10 cellular contexts compared by ENCODE assay signal in the genomic region with DNA sequence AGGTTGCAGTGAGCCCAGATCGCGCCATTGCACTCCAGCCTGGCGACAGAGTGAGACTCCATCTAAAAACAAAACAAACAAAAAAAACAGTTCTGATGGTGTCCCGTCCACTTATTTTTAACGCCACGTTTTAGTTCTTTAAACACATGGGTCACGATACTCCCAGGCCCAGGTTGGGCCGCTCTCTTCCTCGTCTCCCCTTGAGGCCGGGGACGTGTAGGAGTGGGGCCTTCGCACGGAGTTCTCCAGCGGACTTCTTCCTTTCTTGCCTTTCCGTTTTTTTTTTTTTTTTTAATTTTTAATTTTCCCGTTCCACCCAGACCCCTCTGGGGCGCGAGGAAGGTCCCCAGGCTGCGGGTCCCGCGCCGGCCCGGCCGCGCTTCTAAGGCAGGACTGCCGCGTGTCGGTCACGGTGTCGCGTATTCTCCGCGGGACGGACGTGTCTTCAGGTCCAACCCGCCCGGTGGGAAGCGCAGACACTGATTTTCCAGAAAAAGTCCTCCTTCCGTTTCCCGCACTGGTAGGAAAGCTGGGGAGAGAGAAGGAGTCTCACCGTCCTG. TPM values are rescaled to one million over a fixed set of nuclear protein-coding genes. Genes with fewer than 3 reads are reported as not detected.
A peak's percentile ranks its signal among the peaks of the same experiment; 100 is the strongest.
DNase-seq lines count a peak whose midpoint lies in the region; FAIRE-seq and TF ChIP-seq lines count a peak whose summit lies in the region.
"Had no signal": no experiment of that assay in that cellular context is flagged by ENCODE, and none has a peak within 500 bp of the region (broad histone marks: within the 10 kb centered on the region; RNA-seq: fewer than 3 reads in every experiment).

No MANE protein-coding gene starts in this region.

- H3K23me2 ChIP-seq in H1 (ENCODE audit: low read depth, low read length) = peaks cover 10% of the 10 kb centered on the region

- intact Hi-C loops in activated naive CD4-positive, alpha-beta T cell treated with anti-CD3 and anti-CD28 coated beads for 36 hours (cut with micrococcal nuclease) = loop anchor here (1.0 to 10.0 kb wide), 2 partner anchors 54 to 295 kb away; partner anchors contain the start of gene PCBP3

- no peak overlapping the region for H4K91ac ChIP-seq in H1 (replicated peaks; ENCODE audit: insufficient read length, low read length)

- H3K9me3 Mint-ChIP-seq in activated naive CD4-positive, alpha-beta T cell treated with anti-CD3 and anti-CD28 coated beads for 36 hours = peaks cover 29% of the 10 kb centered on the region

- no peak overlapping the region for H4K5ac ChIP-seq in H1 (ENCODE audit: insufficient read length, low read depth, low read length)

- no peak for TF ChIP-seq EP300 in H1 (IDR thresholded peaks at IDR 0.05; ENCODE audit: borderline replicate concordance in 1 of 2, low read depth in 2 of 2, low read length in 2 of 2)

- H3K27ac Mint-ChIP-seq in activated naive CD4-positive, alpha-beta T cell treated with anti-CD3 and anti-CD28 coated beads for 36 hours = no peak overlapping the region

- no peak overlapping the region for H2BK20ac ChIP-seq in H1 (ENCODE audit: low read length)

- peaks cover 24 to 44% of the 10 kb centered on the region in 2 experiments for H3K9me3 ChIP-seq in H1 (ENCODE audit: insufficient read depth in 2 of 2, low read depth in 1 of 2, low read length in 1 of 2)
- peaks cover 5 to 8% of the 10 kb centered on the region in 2 donors for H3K9me3 ChIP-seq in mucosa of rectum (ENCODE audit: control insufficient read depth in 2 of 2, low read length in 2 of 2)

- no peak overlapping the region for H3K14ac ChIP-seq in H1 (ENCODE audit: insufficient read length)

- CTCF ChIA-PET in activated naive CD4-positive, alpha-beta T cell treated with anti-CD3 and anti-CD28 coated beads for 36 hours (lab: Charles Lee) = interaction anchor here (1.5 kb wide), 1 partner anchor 12 kb away, joined by 3 read pairs; no protein-coding TSS in a partner anchor
- CTCF ChIA-PET in H1 (lab: Charles Lee; ENCODE audit: partially characterized antibody) = no interaction called here

- peaks cover 10% of the 10 kb centered on the region for H3K36me3 Mint-ChIP-seq in activated naive CD4-positive, alpha-beta T cell treated with anti-CD3 and anti-CD28 coated beads for 36 hours (ENCODE audit: low read depth)

- WGBS in H1 (ENCODE audit: extremely low coverage in 1 of 2, insufficient coverage in 1 of 2, insufficient read length in 1 of 2, insufficient replicate concordance in 2 of 2, low coverage in 1 of 2, low lambda C conversion rate in 2 of 2, missing lambda C conversion rate in 1 of 2), 2 experiments = 62% methylated on average over 29 of the region's 41 CpGs; no CpG with 5 or more reads in 1 of the 2 experiments

- TF ChIP-seq RAD21 in H1 (IDR thresholded peaks at IDR 0.05 in 1 of 2, conservative IDR thresholded peaks at IDR 0.05 in 1 of 2; ENCODE audit: low read depth in 2 of 2, low read length in 2 of 2) = no peak

- no peak for FAIRE-seq in H1 (lab: Jason Lieb, UNC)

- H2BK120ac ChIP-seq in H1 (replicated peaks; ENCODE audit: low read depth, low read length) = no peak overlapping the region

- H3K79me2 ChIP-seq in H1 (ENCODE audit: control insufficient read depth in 1 of 2, insufficient read depth in 2 of 2, low read length in 2 of 2) = 0 out of 4 replicates have a peak, but pooled peaks cover 0 to 3% of the 10 kb centered on the region in 2 experiments

- peaks cover 9% of the 10 kb centered on the region for H3K27me3 Mint-ChIP-seq in activated naive CD4-positive, alpha-beta T cell treated with anti-CD3 and anti-CD28 coated beads for 36 hours (ENCODE audit: low read depth)

- TF ChIP-seq POLR2A in H1 (IDR thresholded peaks at IDR 0.05; ENCODE audit: control extremely low read depth in 1 of 2, low read depth in 2 of 2, low read length in 2 of 2) = no peak

- H3K4ac ChIP-seq in H1 (replicated peaks; ENCODE audit: insufficient read length, low read depth, low read length) = no peak overlapping the region

- no peak for DNase-seq in activated naive CD4-positive, alpha-beta T cell treated with anti-CD3 and anti-CD28 coated beads for 36 hours
- DNase-seq in activated naive CD4-positive, alpha-beta T cell treated with Interleukin-2 at 50 U/mL for 16 hours = no peak
- DNase-seq in H1 (ENCODE audit: low read depth in 1 of 2, low spot score in 2 of 2) (no peak), ureter (ENCODE audit: low spot score) (peak; percentile 43), NCI-H2029 (lab: John Stamatoyannopoulos, UW) (no peak), A172 (ENCODE audit: low spot score) (no peak)
- no peak for DNase-seq in activated CD8-positive, alpha-beta memory T cell treated with anti-CD3 and anti-CD28 coated beads for 24 hours
- DNase-seq: NCI-H1930 had no signal

- H3K27ac ChIP-seq in H1 (ENCODE audit: low read depth, low read length) (no peak overlapping the region), mucosa of rectum (ENCODE audit: low read depth in 2 of 2, low read length in 2 of 2) (no peak overlapping the region)

- no peak overlapping the region for H3K18ac ChIP-seq in H1 (ENCODE audit: extremely low read depth, low read length)

- no peak overlapping the region for H2AK5ac ChIP-seq in H1 (ENCODE audit: low read depth, low read length)

- no peaks in the 10 kb centered on the region; a peak in 2 of 8 replicates for H3K36me3 ChIP-seq in H1 (ENCODE audit: control insufficient read depth in 2 of 4, insufficient read depth in 4 of 4, low read length in 3 of 4)
- no peaks in the 10 kb centered on the region for H3K36me3 ChIP-seq in mucosa of rectum (ENCODE audit: control insufficient read depth in 2 of 2, insufficient read depth in 2 of 2, low read length in 2 of 2)

- H3K4me2 ChIP-seq in H1 (ENCODE audit: insufficient read depth in 1 of 2, low read depth in 2 of 2, low read length in 2 of 2) = peak overlapping the region; percentile 75 to 78
- H3K4me2 ChIP-seq: SK-N-SH had no signal

- H2AFZ ChIP-seq in H1 (ENCODE audit: low read length) = 0 out of 2 replicates have a peak overlapping the region, but pooled peaks have one; percentile 74

- H3K27me3 ChIP-seq in H1 (replicated peaks in 1 of 4; ENCODE audit: control insufficient read depth in 3 of 4, extremely low read depth in 1 of 4, insufficient read depth in 3 of 4, low read length in 3 of 4) (peaks cover 0 to 19% (median 14%) of the 10 kb centered on the region in 4 experiments; a peak in 5 of 7 replicates), mucosa of rectum (ENCODE audit: control insufficient read depth in 2 of 2, insufficient read depth in 2 of 2, low read length in 2 of 2) (peaks cover 2 to 4% of the 10 kb centered on the region in 2 donors)

- H2BK15ac ChIP-seq in H1 (ENCODE audit: low read length) = no peak overlapping the region

- H3K4me3 Mint-ChIP-seq in activated naive CD4-positive, alpha-beta T cell treated with anti-CD3 and anti-CD28 coated beads for 36 hours = peak overlapping the region; percentile 25

- no peak overlapping the region for H3K56ac ChIP-seq in H1 (replicated peaks; ENCODE audit: insufficient read length, low read depth, low read length)

- H3K4me1 ChIP-seq in H1 (replicated peaks in 1 of 4; ENCODE audit: control insufficient read depth in 3 of 4, insufficient read depth in 4 of 4, low read length in 3 of 4) (0 out of 7 replicates have a peak, but pooled peaks cover 0 to 3% (median 0%) of the 10 kb centered on the region in 4 experiments), mucosa of rectum (ENCODE audit: control insufficient read depth in 2 of 2, insufficient read depth in 2 of 2, low read length in 2 of 2) (no peaks in the 10 kb centered on the region)

- H3K9ac ChIP-seq in H1 (replicated peaks in 1 of 4; ENCODE audit: extremely low read depth in 1 of 4, low read depth in 3 of 4, low read length in 3 of 4) (peak overlapping the region in 1 of 4 experiments; percentile 45; a peak in 1 of 7 replicates), mucosa of rectum (ENCODE audit: low read depth in 1 of 2, low read length in 2 of 2) (no peak overlapping the region)
- H3K9ac ChIP-seq: SK-N-SH had no signal

- no peak for TF ChIP-seq CTCF in H1 (IDR thresholded peaks at IDR 0.05; ENCODE audit: control extremely low read depth in 1 of 3, insufficient read depth in 1 of 3, low read depth in 1 of 3, low read length in 3 of 3)

- no peaks in the 10 kb centered on the region; the same call in 1 of the 2 replicates for H3K79me1 ChIP-seq in H1 (ENCODE audit: low read depth, low read length)

- H2BK12ac ChIP-seq in H1 (ENCODE audit: low read depth, low read length) = peak overlapping the region; percentile 50; the same call in 1 of the 2 replicates

- no peak overlapping the region for H3K23ac ChIP-seq in H1 (ENCODE audit: insufficient read length)

- peak overlapping the region; percentile 15; the same call in 1 of the 2 replicates for H4K8ac ChIP-seq in H1 (ENCODE audit: extremely low read depth, insufficient read depth, low read length)

- no peak overlapping the region for H2BK5ac ChIP-seq in H1 (ENCODE audit: low read depth, low read length)

- H3K4me3 ChIP-seq in H1 (ENCODE audit: extremely low read depth in 1 of 4, insufficient read depth in 2 of 4, low read depth in 3 of 4, low read length in 4 of 4) (peak overlapping the region; percentile 49 to 73 (median 58)), mucosa of rectum (ENCODE audit: low read length in 2 of 2) (peak overlapping the region; percentile 26 to 44)

- H3K4me1 Mint-ChIP-seq in activated naive CD4-positive, alpha-beta T cell treated with anti-CD3 and anti-CD28 coated beads for 36 hours (ENCODE audit: low read depth) = peaks cover 34% of the 10 kb centered on the region

- POLR2A ChIA-PET in H1 (lab: Charles Lee; ENCODE audit: partially characterized antibody) = interaction anchor here (0.6 to 1.4 kb wide), 2 partner anchors 12 to 552 kb away, joined by 3 to 4 read pairs; no protein-coding TSS in a partner anchor

- H4K20me1 ChIP-seq in H1 (replicated peaks in 1 of 2; ENCODE audit: control insufficient read depth in 1 of 2, insufficient read depth in 2 of 2, low read length in 2 of 2) = peaks cover 0 to 8% of the 10 kb centered on the region in 2 experiments

RNA-seq across cellular contexts. Expression of gene SLC19A1, which starts 47.5 kb away (rescaled TPM):
- total RNA-seq in activated naive CD4-positive, alpha-beta T cell treated with anti-CD3 and anti-CD28 coated beads for 36 hours = 10 to 100 TPM; 32.2 to 33.0 TPM
- total RNA-seq in H1 (2021; fragmentation: NEBNext Ultra II Directional; extraction: Animal tissue kit (Norgen Biotek cat#: 25700)) = 31.6 and 33.5 TPM in 2 replicates
- 43.8 and 48.3 TPM in 2 replicates for polyA plus RNA-seq in H1 (2011; rRNA removed)
- 22.7 TPM for polyA plus RNA-seq in H1 (2011; cell fraction: cytosol; rRNA removed)
- polyA plus RNA-seq in H1 (2011; cell fraction: nucleus; rRNA removed) = 47.4 TPM
- 47.5 to 77.8 TPM (median 65.6 TPM) in 4 replicates for polyA plus RNA-seq in H1 (2012, experiment 1 of 2)
- 70.7 TPM for polyA plus RNA-seq in H1 (2012, experiment 2 of 2)
- polyA plus RNA-seq in H1 (2013, experiment 1 of 2) = 40.9 TPM
- 42.0 TPM for polyA plus RNA-seq in H1 (2013, experiment 2 of 2)
- polyA minus RNA-seq in H1 (2011; rRNA and poly(A)+ RNA removed) = 12.0 and 29.3 TPM in 2 replicates
- 17.7 TPM for polyA minus RNA-seq in H1 (2011; cell fraction: cytosol; rRNA and poly(A)+ RNA removed)
- polyA minus RNA-seq in H1 (2011; cell fraction: nucleus; rRNA and poly(A)+ RNA removed) = 18.7 TPM
- total RNA-seq in ureter = 23.0 TPM
- 21.2 and 22.3 TPM in 2 replicates for total RNA-seq in A172 (2014; rRNA removed; shearing (Covaris generic))

RNA-seq across cellular contexts. Expression of gene PCBP3, which starts 53.8 kb away (rescaled TPM):
- 10 to 100 TPM; 10.0 to 10.2 TPM for total RNA-seq in activated naive CD4-positive, alpha-beta T cell treated with anti-CD3 and anti-CD28 coated beads for 36 hours
- total RNA-seq in H1 (2021; fragmentation: NEBNext Ultra II Directional; extraction: Animal tissue kit (Norgen Biotek cat#: 25700)) = 6.3 TPM in 2 replicates
- 3.5 and 7.3 TPM in 2 replicates for polyA plus RNA-seq in H1 (2011; rRNA removed)
- polyA plus RNA-seq in H1 (2011; cell fraction: cytosol; rRNA removed) = 3.1 TPM
- 12.8 TPM for polyA plus RNA-seq in H1 (2011; cell fraction: nucleus; rRNA removed)
- polyA plus RNA-seq in H1 (2012, experiment 1 of 2) = 7.9 to 9.2 TPM (median 8.4 TPM) in 4 replicates
- 6.9 TPM for polyA plus RNA-seq in H1 (2012, experiment 2 of 2)
- polyA plus RNA-seq in H1 (2013, experiment 1 of 2) = 4.4 TPM
- polyA plus RNA-seq in H1 (2013, experiment 2 of 2) = 5.4 TPM
- polyA minus RNA-seq in H1 (2011; rRNA and poly(A)+ RNA removed) = 10.6 and 11.2 TPM in 2 replicates
- 4.0 TPM for polyA minus RNA-seq in H1 (2011; cell fraction: cytosol; rRNA and poly(A)+ RNA removed)
- polyA minus RNA-seq in H1 (2011; cell fraction: nucleus; rRNA and poly(A)+ RNA removed) = 17.3 TPM
- 7.1 TPM for total RNA-seq in ureter
- total RNA-seq in A172 (2014; rRNA removed; shearing (Covaris generic)) = 0.31 TPM in 1 of 2 replicates, not detected in the other
